In genomic region chr17:47230864-47231263, GRCh38 we compare ENCODE assay signal across 1 cellular context.
TF ChIP-seq lines count a peak whose summit lies in the region.

No MANE protein-coding gene starts in this region.

TF ChIP-seq in GM12878, 131 proteins besides CTCF, POLR2A, EP300 and RAD21:
- TF ChIP-seq, protein P1, sequence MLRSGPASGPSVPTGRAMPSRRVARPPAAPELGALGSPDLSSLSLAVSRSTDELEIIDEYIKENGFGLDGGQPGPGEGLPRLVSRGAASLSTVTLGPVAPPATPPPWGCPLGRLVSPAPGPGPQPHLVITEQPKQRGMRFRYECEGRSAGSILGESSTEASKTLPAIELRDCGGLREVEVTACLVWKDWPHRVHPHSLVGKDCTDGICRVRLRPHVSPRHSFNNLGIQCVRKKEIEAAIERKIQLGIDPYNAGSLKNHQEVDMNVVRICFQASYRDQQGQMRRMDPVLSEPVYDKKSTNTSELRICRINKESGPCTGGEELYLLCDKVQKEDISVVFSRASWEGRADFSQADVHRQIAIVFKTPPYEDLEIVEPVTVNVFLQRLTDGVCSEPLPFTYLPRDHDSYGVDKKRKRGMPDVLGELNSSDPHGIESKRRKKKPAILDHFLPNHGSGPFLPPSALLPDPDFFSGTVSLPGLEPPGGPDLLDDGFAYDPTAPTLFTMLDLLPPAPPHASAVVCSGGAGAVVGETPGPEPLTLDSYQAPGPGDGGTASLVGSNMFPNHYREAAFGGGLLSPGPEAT (IDR thresholded peaks at IDR 0.05; ENCODE audit: low read depth), result no peak
- peak; percentile 22; the same call in 1 of the 2 replicates for TF ChIP-seq IKZF1 (conservative IDR thresholded peaks at IDR 0.05)
- TF ChIP-seq ZNF384 (IDR thresholded peaks at IDR 0.05; ENCODE audit: borderline replicate concordance, low read depth, low read length), result peak; percentile 52; the same call in 1 of the 2 replicates
- 0 out of 2 replicates have a peak, but pooled peaks have one; percentile 9 for TF ChIP-seq ZNF687 (IDR thresholded peaks at IDR 0.05)
- peak in 1 of 2 experiments; percentile 48; a peak in 1 of 4 replicates for TF ChIP-seq CEBPB (IDR thresholded peaks at IDR 0.05; ENCODE audit: borderline replicate concordance in 1 of 2, low read depth in 2 of 2, low read length in 2 of 2)
